In genomic region chr2:67067656-67068055, GRCh38 we compare ENCODE assay signal across 29 cellular contexts.
"Had no signal": no experiment of that assay in that cellular context is flagged by ENCODE, and none has a peak within 500 bp of the region (broad histone marks: within the 10 kb centered on the region; RNA-seq: fewer than 3 reads in every experiment).

No MANE protein-coding gene starts in this region.

- H3K9me3 Mint-ChIP-seq: endodermal cell had no signal

- H3K27ac ChIP-seq: colonic mucosa, coronary artery, dorsolateral prefrontal cortex, epithelial cell of prostate, esophagus muscularis mucosa, esophagus squamous epithelium, foreskin keratinocyte, gastrocnemius medialis, gastroesophageal sphincter, heart left ventricle, heart right ventricle had no signal

- DNase-seq: colonic mucosa; cortex of kidney; dermis blood vessel endothelial cell; dorsolateral prefrontal cortex; effector CD4-positive, alpha-beta T cell; effector CD8-positive, alpha-beta T cell; effector memory CD4-positive, alpha-beta T cell; effector memory CD8-positive, alpha-beta T cell; endodermal cell; erythroblast; esophagus squamous epithelium; foreskin fibroblast; foreskin keratinocyte; foreskin melanocyte; gastrocnemius medialis; glutamatergic neuron; head of caudate nucleus; heart left ventricle; heart right ventricle had no signal

- H3K4me1 Mint-ChIP-seq: endodermal cell had no signal

- H3K27me3 ChIP-seq: colonic mucosa, esophagus muscularis mucosa, gastrocnemius medialis, gastroesophageal sphincter, heart left ventricle had no signal

- H3K9me3 ChIP-seq: colonic mucosa, esophagus muscularis mucosa, esophagus squamous epithelium, gastrocnemius medialis, gastroesophageal sphincter, heart left ventricle had no signal

- H3K4me1 ChIP-seq: colonic mucosa, foreskin keratinocyte, gastrocnemius medialis, heart left ventricle, heart right ventricle had no signal

- FAIRE-seq: colon, endometrium, endothelial cell of umbilical vein, frontal cortex had no signal

- H3K36me3 ChIP-seq: colonic mucosa, esophagus muscularis mucosa, esophagus squamous epithelium, gastrocnemius medialis, gastroesophageal sphincter, heart left ventricle, heart right ventricle had no signal

- H3K27me3 Mint-ChIP-seq: dendritic cell treated with granulocyte-macrophage colony-stimulating factor and Interleukin-4, amounts not matched to agents 40 ng/mL and 50 ng/mL, for 4 days; effector memory CD8-positive, alpha-beta T cell had no signal

- H3K4me3 ChIP-seq: colonic mucosa, coronary artery, dorsolateral prefrontal cortex, esophagus muscularis mucosa, esophagus squamous epithelium, gastrocnemius medialis, gastroesophageal sphincter, heart left ventricle, heart right ventricle had no signal

- H3K27ac Mint-ChIP-seq: dendritic cell treated with granulocyte-macrophage colony-stimulating factor and Interleukin-4, amounts not matched to agents 40 ng/mL and 50 ng/mL, for 4 days; effector memory CD8-positive, alpha-beta T cell; endodermal cell had no signal

- H3K4me3 Mint-ChIP-seq: dendritic cell treated with granulocyte-macrophage colony-stimulating factor and Interleukin-4, amounts not matched to agents 40 ng/mL and 50 ng/mL, for 4 days; effector memory CD8-positive, alpha-beta T cell; endodermal cell had no signal

- ATAC-seq: effector memory CD8-positive, alpha-beta T cell; esophagus mucosa; foreskin keratinocyte; gastrocnemius medialis; gastroesophageal sphincter; heart left ventricle; heart right ventricle had no signal
